1 cellular context compared by ENCODE assay signal in the genomic region with DNA sequence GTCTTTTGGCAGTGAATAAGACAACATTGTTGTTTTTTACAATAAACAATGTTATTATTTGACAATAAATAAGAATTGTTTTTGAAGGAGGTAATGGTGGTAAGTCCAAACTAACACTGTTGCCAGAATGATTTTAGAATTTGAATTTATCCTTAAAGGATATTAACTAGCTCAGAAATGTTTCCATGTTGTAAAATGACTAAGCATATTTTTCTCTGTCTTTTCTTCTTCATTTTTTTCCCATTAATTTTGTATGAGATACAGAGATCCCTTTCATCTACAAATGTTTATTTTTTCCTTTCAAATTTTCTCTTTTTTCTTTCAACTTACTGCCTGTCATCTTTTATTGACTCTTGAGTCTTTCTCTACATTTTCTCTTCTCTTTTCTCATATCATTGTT.
TF ChIP-seq lines count a peak whose summit lies in the region.

No MANE protein-coding gene starts in this region.

TF ChIP-seq in HCT116, 20 proteins besides CTCF, POLR2A, EP300 and RAD21 (continued from another document):
- TF ChIP-seq, protein P1, sequence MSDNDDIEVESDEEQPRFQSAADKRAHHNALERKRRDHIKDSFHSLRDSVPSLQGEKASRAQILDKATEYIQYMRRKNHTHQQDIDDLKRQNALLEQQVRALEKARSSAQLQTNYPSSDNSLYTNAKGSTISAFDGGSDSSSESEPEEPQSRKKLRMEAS (IDR thresholded peaks at IDR 0.05): no peak
- TF ChIP-seq EGR1 (IDR thresholded peaks at IDR 0.05; ENCODE audit: low read depth): no peak
